In genomic region chr10:12333382-12334185, GRCh38 we compare ENCODE assay signal across 8 cellular contexts. TPM values are rescaled to one million over a fixed set of nuclear protein-coding genes. Genes with fewer than 3 reads are reported as not detected.
A peak's percentile ranks its signal among the peaks of the same experiment; 100 is the strongest.
DNase-seq lines count a peak whose midpoint lies in the region; ATAC-seq, FAIRE-seq and TF ChIP-seq lines count a peak whose summit lies in the region.

No MANE protein-coding gene starts in this region.

- no peaks in the 10 kb centered on the region for H3K36me3 ChIP-seq in thoracic aorta

- peak overlapping the region; percentile 60 for H3K4me3 Mint-ChIP-seq in memory B cell

- H3K27ac ChIP-seq in caudate nucleus (ENCODE audit: low read depth, low read length) (peak overlapping the region; percentile 1), thoracic aorta (peak overlapping the region; percentile 88 to 93)

- H3K27ac Mint-ChIP-seq in memory B cell = peak overlapping the region; percentile 90

- peak overlapping the region; percentile 63 for H3K4me3 ChIP-seq in thoracic aorta

- H3K36me3 Mint-ChIP-seq in memory B cell = no peaks in the 10 kb centered on the region

- H3K4me1 Mint-ChIP-seq in memory B cell = peaks cover 17% of the 10 kb centered on the region

- no peaks in the 10 kb centered on the region for H3K27me3 Mint-ChIP-seq in memory B cell

- H3K4me1 ChIP-seq in thoracic aorta (ENCODE audit: control insufficient read depth in 1 of 2, low read depth in 2 of 2) = peaks cover 0 to 22% of the 10 kb centered on the region in 2 donors

- ATAC-seq in GM19463 (IDR thresholded peaks at IDR 0.05; ENCODE audit: unreplicated experiment) (peak; percentile 78), HG03521 (IDR thresholded peaks at IDR 0.05; ENCODE audit: unreplicated experiment) (peak; percentile 62), memory B cell (ENCODE audit: low read depth) (peak; percentile 90), thoracic aorta (ENCODE audit: insufficient number of reproducible peaks, low FRiP score, low read depth) (peak; percentile 93)

- H3K27me3 ChIP-seq in thoracic aorta (replicated peaks; ENCODE audit: insufficient read depth) = no peaks in the 10 kb centered on the region

- DNase-seq in Daoy (ENCODE audit: low read depth) (peak; percentile 96), RPMI8226 (peak; percentile 79), caudate nucleus (lab: John Stamatoyannopoulos, UW) (peak in 12 of 61 donors; percentile 4 to 65 (median 15)), memory B cell (ENCODE audit: low spot score in 2 of 2) (peak in 1 of 2 donors; percentile 18), thoracic aorta (ENCODE audit: low spot score) (peak; percentile 87), D721Med (ENCODE audit: insufficient read length, low spot score) (no peak)

- no peak for TF ChIP-seq CTCF in thoracic aorta (IDR thresholded peaks at IDR 0.05)
- no peak for TF ChIP-seq CTCF in D721Med (IDR thresholded peaks at IDR 0.05; ENCODE audit: insufficient read depth, missing control alignments)

- no peaks in the 10 kb centered on the region for H3K9me3 ChIP-seq in thoracic aorta

- H3K9me3 Mint-ChIP-seq in memory B cell = no peaks in the 10 kb centered on the region

- no peak for FAIRE-seq in D721Med (lab: Jason Lieb, UNC)

RNA-seq across cellular contexts. Expression of gene CAMK1D, which starts 15.8 kb away (rescaled TPM):
- 4.9 and 6.1 TPM in 2 replicates for total RNA-seq in Daoy (2014; rRNA removed; shearing (Covaris generic))
- 10 to 100 TPM in 1 of 2 donors, 1 to 10 TPM in 1; 8.7 to 11.2 TPM for total RNA-seq in thoracic aorta
